1 cellular context compared by ENCODE assay signal in genomic region chr6:31204751-31205145, GRCh38.
TF ChIP-seq lines count a peak whose summit lies in the region.

No MANE protein-coding gene starts in this region.

TF ChIP-seq in HepG2, 621 proteins besides CTCF, POLR2A, EP300 and RAD21 (continued from another document):
- TF ChIP-seq FOXP1 (IDR thresholded peaks at IDR 0.05) (no peak), FOXP1 (CRISPR knock-in tag; IDR thresholded peaks at IDR 0.05) (0 out of 2 replicates have a peak, but pooled peaks have one; percentile 3), AKAP8 (CRISPR knock-in tag; IDR thresholded peaks at IDR 0.05) (0 out of 2 replicates have a peak, but pooled peaks have one; percentile 35)
